Comparison of ENCODE assay signal across 1 cellular context in the genomic region with DNA sequence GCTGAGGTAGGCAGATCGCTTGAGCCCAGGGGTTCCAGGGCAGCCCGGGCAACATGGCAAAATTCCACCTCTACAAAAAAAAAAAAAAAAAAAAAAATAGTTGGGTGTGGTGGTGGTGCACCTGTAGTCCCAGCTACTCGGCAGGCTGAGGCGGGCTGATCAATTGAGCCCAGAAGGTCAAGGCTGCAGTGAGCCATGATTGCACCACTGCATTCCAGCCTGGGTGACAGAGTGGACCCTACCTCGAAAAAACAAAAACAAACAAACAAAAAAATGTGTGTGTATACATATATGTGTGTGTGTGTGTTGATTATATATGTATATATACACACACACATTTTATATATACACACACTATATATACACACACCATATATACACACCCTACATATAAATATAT.
A peak's percentile ranks its signal among the peaks of the same experiment; 100 is the strongest.
TF ChIP-seq lines count a peak whose summit lies in the region.

No MANE protein-coding gene starts in this region.

TF ChIP-seq in HepG2, 621 proteins besides CTCF, POLR2A, EP300 and RAD21 (continued from another document and continues in another):
- TF ChIP-seq, protein P1, sequence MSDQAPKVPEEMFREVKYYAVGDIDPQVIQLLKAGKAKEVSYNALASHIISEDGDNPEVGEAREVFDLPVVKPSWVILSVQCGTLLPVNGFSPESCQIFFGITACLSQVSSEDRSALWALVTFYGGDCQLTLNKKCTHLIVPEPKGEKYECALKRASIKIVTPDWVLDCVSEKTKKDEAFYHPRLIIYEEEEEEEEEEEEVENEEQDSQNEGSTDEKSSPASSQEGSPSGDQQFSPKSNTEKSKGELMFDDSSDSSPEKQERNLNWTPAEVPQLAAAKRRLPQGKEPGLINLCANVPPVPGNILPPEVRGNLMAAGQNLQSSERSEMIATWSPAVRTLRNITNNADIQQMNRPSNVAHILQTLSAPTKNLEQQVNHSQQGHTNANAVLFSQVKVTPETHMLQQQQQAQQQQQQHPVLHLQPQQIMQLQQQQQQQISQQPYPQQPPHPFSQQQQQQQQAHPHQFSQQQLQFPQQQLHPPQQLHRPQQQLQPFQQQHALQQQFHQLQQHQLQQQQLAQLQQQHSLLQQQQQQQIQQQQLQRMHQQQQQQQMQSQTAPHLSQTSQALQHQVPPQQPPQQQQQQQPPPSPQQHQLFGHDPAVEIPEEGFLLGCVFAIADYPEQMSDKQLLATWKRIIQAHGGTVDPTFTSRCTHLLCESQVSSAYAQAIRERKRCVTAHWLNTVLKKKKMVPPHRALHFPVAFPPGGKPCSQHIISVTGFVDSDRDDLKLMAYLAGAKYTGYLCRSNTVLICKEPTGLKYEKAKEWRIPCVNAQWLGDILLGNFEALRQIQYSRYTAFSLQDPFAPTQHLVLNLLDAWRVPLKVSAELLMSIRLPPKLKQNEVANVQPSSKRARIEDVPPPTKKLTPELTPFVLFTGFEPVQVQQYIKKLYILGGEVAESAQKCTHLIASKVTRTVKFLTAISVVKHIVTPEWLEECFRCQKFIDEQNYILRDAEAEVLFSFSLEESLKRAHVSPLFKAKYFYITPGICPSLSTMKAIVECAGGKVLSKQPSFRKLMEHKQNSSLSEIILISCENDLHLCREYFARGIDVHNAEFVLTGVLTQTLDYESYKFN (CRISPR knock-in tag; conservative IDR thresholded peaks at IDR 0.05): peak; percentile 83
- TF ChIP-seq CHD2 (IDR thresholded peaks at IDR 0.05; ENCODE audit: low read depth, low read length) (no peak), ZNF12 (CRISPR knock-in tag; IDR thresholded peaks at IDR 0.05) (0 out of 2 replicates have a peak, but pooled peaks have one; percentile 28), POLR2AphosphoS2 (IDR thresholded peaks at IDR 0.05; ENCODE audit: low read depth, low read length) (no peak), ZNF556 (CRISPR knock-in tag; IDR thresholded peaks at IDR 0.05; ENCODE audit: borderline replicate concordance) (no peak), IRX3 (CRISPR knock-in tag; IDR thresholded peaks at IDR 0.05; ENCODE audit: borderline replicate concordance, low read depth) (no peak), SMAD3 (CRISPR knock-in tag; IDR thresholded peaks at IDR 0.05) (peak; percentile 67; the same call in 1 of the 2 replicates), RCOR2 (CRISPR knock-in tag; IDR thresholded peaks at IDR 0.05) (0 out of 2 replicates have a peak, but pooled peaks have one; percentile 30), TOPORS (CRISPR knock-in tag; IDR thresholded peaks at IDR 0.05) (no peak), CENPX (CRISPR knock-in tag; IDR thresholded peaks at IDR 0.05) (no peak), ZNF550 (CRISPR knock-in tag; IDR thresholded peaks at IDR 0.05; ENCODE audit: borderline replicate concordance) (no peak), ZNF253 (CRISPR knock-in tag; IDR thresholded peaks at IDR 0.05; ENCODE audit: borderline replicate concordance) (no peak), ZNF605 (CRISPR knock-in tag; IDR thresholded peaks at IDR 0.05) (no peak), KLF15 (CRISPR knock-in tag; IDR thresholded peaks at IDR 0.05; ENCODE audit: borderline replicate concordance) (no peak), IRF2 (CRISPR knock-in tag; IDR thresholded peaks at IDR 0.05) (no peak), ZNF343 (CRISPR knock-in tag; IDR thresholded peaks at IDR 0.05) (no peak), ARNT (IDR thresholded peaks at IDR 0.05) (no peak), ZNF670 (CRISPR knock-in tag; IDR thresholded peaks at IDR 0.05; ENCODE audit: borderline replicate concordance) (0 out of 2 replicates have a peak, but pooled peaks have one; percentile 42), TARDBP (CRISPR knock-in tag; IDR thresholded peaks at IDR 0.05) (no peak), STAT5B (CRISPR knock-in tag; IDR thresholded peaks at IDR 0.05) (no peak), ZNF841 (CRISPR knock-in tag; IDR thresholded peaks at IDR 0.05; ENCODE audit: borderline replicate concordance) (no peak), SP1 (IDR thresholded peaks at IDR 0.05) (no peak), SP1 (CRISPR knock-in tag; IDR thresholded peaks at IDR 0.05) (no peak), ZNF205 (CRISPR knock-in tag; IDR thresholded peaks at IDR 0.05) (no peak), ZNF563 (CRISPR knock-in tag; IDR thresholded peaks at IDR 0.05) (no peak), NR2F6 (IDR thresholded peaks at IDR 0.05) (peak; percentile 85), NR2F6 (CRISPR knock-in tag; IDR thresholded peaks at IDR 0.05) (peak; percentile 93)
- TF ChIP-seq, protein P2, sequence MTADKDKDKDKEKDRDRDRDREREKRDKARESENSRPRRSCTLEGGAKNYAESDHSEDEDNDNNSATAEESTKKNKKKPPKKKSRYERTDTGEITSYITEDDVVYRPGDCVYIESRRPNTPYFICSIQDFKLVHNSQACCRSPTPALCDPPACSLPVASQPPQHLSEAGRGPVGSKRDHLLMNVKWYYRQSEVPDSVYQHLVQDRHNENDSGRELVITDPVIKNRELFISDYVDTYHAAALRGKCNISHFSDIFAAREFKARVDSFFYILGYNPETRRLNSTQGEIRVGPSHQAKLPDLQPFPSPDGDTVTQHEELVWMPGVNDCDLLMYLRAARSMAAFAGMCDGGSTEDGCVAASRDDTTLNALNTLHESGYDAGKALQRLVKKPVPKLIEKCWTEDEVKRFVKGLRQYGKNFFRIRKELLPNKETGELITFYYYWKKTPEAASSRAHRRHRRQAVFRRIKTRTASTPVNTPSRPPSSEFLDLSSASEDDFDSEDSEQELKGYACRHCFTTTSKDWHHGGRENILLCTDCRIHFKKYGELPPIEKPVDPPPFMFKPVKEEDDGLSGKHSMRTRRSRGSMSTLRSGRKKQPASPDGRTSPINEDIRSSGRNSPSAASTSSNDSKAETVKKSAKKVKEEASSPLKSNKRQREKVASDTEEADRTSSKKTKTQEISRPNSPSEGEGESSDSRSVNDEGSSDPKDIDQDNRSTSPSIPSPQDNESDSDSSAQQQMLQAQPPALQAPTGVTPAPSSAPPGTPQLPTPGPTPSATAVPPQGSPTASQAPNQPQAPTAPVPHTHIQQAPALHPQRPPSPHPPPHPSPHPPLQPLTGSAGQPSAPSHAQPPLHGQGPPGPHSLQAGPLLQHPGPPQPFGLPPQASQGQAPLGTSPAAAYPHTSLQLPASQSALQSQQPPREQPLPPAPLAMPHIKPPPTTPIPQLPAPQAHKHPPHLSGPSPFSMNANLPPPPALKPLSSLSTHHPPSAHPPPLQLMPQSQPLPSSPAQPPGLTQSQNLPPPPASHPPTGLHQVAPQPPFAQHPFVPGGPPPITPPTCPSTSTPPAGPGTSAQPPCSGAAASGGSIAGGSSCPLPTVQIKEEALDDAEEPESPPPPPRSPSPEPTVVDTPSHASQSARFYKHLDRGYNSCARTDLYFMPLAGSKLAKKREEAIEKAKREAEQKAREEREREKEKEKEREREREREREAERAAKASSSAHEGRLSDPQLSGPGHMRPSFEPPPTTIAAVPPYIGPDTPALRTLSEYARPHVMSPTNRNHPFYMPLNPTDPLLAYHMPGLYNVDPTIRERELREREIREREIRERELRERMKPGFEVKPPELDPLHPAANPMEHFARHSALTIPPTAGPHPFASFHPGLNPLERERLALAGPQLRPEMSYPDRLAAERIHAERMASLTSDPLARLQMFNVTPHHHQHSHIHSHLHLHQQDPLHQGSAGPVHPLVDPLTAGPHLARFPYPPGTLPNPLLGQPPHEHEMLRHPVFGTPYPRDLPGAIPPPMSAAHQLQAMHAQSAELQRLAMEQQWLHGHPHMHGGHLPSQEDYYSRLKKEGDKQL (CRISPR knock-in tag; IDR thresholded peaks at IDR 0.05; ENCODE audit: low read depth): no peak
- TF ChIP-seq, protein P3, sequence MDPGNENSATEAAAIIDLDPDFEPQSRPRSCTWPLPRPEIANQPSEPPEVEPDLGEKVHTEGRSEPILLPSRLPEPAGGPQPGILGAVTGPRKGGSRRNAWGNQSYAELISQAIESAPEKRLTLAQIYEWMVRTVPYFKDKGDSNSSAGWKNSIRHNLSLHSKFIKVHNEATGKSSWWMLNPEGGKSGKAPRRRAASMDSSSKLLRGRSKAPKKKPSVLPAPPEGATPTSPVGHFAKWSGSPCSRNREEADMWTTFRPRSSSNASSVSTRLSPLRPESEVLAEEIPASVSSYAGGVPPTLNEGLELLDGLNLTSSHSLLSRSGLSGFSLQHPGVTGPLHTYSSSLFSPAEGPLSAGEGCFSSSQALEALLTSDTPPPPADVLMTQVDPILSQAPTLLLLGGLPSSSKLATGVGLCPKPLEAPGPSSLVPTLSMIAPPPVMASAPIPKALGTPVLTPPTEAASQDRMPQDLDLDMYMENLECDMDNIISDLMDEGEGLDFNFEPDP (CRISPR knock-in tag; conservative IDR thresholded peaks at IDR 0.05): no peak
- TF ChIP-seq, protein P4, sequence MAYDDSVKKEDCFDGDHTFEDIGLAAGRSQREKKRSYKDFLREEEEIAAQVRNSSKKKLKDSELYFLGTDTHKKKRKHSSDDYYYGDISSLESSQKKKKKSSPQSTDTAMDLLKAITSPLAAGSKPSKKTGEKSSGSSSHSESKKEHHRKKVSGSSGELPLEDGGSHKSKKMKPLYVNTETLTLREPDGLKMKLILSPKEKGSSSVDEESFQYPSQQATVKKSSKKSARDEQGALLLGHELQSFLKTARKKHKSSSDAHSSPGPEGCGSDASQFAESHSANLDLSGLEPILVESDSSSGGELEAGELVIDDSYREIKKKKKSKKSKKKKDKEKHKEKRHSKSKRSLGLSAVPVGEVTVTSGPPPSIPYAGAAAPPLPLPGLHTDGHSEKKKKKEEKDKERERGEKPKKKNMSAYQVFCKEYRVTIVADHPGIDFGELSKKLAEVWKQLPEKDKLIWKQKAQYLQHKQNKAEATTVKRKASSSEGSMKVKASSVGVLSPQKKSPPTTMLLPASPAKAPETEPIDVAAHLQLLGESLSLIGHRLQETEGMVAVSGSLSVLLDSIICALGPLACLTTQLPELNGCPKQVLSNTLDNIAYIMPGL (CRISPR knock-in tag; IDR thresholded peaks at IDR 0.05; ENCODE audit: borderline replicate concordance in 1 of 2, low read depth in 1 of 2): no peak
- TF ChIP-seq, protein P5, sequence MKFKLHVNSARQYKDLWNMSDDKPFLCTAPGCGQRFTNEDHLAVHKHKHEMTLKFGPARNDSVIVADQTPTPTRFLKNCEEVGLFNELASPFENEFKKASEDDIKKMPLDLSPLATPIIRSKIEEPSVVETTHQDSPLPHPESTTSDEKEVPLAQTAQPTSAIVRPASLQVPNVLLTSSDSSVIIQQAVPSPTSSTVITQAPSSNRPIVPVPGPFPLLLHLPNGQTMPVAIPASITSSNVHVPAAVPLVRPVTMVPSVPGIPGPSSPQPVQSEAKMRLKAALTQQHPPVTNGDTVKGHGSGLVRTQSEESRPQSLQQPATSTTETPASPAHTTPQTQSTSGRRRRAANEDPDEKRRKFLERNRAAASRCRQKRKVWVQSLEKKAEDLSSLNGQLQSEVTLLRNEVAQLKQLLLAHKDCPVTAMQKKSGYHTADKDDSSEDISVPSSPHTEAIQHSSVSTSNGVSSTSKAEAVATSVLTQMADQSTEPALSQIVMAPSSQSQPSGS (CRISPR knock-in tag; IDR thresholded peaks at IDR 0.05): no peak
- TF ChIP-seq, protein P6, sequence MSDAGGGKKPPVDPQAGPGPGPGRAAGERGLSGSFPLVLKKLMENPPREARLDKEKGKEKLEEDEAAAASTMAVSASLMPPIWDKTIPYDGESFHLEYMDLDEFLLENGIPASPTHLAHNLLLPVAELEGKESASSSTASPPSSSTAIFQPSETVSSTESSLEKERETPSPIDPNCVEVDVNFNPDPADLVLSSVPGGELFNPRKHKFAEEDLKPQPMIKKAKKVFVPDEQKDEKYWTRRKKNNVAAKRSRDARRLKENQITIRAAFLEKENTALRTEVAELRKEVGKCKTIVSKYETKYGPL (CRISPR knock-in tag; IDR thresholded peaks at IDR 0.05): no peak
- TF ChIP-seq, protein P7, sequence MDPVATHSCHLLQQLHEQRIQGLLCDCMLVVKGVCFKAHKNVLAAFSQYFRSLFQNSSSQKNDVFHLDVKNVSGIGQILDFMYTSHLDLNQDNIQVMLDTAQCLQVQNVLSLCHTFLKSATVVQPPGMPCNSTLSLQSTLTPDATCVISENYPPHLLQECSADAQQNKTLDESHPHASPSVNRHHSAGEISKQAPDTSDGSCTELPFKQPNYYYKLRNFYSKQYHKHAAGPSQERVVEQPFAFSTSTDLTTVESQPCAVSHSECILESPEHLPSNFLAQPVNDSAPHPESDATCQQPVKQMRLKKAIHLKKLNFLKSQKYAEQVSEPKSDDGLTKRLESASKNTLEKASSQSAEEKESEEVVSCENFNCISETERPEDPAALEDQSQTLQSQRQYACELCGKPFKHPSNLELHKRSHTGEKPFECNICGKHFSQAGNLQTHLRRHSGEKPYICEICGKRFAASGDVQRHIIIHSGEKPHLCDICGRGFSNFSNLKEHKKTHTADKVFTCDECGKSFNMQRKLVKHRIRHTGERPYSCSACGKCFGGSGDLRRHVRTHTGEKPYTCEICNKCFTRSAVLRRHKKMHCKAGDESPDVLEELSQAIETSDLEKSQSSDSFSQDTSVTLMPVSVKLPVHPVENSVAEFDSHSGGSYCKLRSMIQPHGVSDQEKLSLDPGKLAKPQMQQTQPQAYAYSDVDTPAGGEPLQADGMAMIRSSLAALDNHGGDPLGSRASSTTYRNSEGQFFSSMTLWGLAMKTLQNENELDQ (CRISPR knock-in tag; IDR thresholded peaks at IDR 0.05; ENCODE audit: borderline replicate concordance): no peak
- TF ChIP-seq, protein P8, sequence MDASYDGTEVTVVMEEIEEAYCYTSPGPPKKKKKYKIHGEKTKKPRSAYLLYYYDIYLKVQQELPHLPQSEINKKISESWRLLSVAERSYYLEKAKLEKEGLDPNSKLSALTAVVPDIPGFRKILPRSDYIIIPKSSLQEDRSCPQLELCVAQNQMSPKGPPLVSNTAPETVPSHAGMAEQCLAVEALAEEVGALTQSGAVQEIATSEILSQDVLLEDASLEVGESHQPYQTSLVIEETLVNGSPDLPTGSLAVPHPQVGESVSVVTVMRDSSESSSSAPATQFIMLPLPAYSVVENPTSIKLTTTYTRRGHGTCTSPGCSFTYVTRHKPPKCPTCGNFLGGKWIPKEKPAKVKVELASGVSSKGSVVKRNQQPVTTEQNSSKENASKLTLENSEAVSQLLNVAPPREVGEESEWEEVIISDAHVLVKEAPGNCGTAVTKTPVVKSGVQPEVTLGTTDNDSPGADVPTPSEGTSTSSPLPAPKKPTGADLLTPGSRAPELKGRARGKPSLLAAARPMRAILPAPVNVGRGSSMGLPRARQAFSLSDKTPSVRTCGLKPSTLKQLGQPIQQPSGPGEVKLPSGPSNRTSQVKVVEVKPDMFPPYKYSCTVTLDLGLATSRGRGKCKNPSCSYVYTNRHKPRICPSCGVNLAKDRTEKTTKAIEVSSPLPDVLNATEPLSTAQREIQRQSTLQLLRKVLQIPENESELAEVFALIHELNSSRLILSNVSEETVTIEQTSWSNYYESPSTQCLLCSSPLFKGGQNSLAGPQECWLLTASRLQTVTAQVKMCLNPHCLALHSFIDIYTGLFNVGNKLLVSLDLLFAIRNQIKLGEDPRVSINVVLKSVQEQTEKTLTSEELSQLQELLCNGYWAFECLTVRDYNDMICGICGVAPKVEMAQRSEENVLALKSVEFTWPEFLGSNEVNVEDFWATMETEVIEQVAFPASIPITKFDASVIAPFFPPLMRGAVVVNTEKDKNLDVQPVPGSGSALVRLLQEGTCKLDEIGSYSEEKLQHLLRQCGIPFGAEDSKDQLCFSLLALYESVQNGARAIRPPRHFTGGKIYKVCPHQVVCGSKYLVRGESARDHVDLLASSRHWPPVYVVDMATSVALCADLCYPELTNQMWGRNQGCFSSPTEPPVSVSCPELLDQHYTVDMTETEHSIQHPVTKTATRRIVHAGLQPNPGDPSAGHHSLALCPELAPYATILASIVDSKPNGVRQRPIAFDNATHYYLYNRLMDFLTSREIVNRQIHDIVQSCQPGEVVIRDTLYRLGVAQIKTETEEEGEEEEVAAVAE (CRISPR knock-in tag; IDR thresholded peaks at IDR 0.05; ENCODE audit: borderline replicate concordance): no peak
- TF ChIP-seq, protein P9, sequence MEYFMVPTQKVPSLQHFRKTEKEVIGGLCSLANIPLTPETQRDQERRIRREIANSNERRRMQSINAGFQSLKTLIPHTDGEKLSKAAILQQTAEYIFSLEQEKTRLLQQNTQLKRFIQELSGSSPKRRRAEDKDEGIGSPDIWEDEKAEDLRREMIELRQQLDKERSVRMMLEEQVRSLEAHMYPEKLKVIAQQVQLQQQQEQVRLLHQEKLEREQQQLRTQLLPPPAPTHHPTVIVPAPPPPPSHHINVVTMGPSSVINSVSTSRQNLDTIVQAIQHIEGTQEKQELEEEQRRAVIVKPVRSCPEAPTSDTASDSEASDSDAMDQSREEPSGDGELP (IDR thresholded peaks at IDR 0.05; ENCODE audit: borderline replicate concordance, low read depth): no peak
